Comparison of ENCODE assay signal across 24 cellular contexts in the genomic region with DNA sequence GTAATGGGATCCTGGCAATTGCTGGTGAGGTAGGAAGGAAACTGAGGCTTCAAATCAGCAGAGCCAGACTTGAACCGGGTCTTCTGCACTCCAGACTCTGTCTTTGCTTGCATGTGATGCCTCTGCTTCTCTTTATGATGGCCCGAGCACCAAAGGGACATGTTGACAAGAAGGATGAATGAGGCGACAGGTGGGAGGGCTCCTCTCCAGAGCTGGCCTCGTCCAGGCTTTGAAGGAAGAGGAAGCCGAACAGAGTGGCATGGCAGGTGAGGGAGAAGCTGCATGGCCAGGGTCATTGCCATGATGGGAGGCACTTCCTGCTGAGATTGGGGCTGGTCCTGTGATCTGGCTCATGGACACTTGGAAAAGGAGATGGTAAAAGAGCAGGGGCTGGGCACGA.
"Had no signal": no experiment of that assay in that cellular context is flagged by ENCODE, and none has a peak within 500 bp of the region (broad histone marks: within the 10 kb centered on the region; RNA-seq: fewer than 3 reads in every experiment).

No MANE protein-coding gene starts in this region.

- H3K4me3 ChIP-seq: adrenal gland, body of pancreas, colonic mucosa, left lung, lung, mucosa of descending colon, pancreas, right atrium auricular region, upper lobe of left lung, vagina had no signal

- ATAC-seq: activated CD4-positive, alpha-beta T cell treated with anti-CD3 and anti-CD28 coated beads for 36 hours; activated CD8-positive, alpha-beta memory T cell treated with anti-CD3 and anti-CD28 coated beads, Interleukin-2, amount 10 ng/mL, durations not matched to agents 7 days and 5 days; activated CD8-positive, alpha-beta T cell treated with anti-CD3 and anti-CD28 coated beads, Interleukin-2, amount 10 ng/mL, durations not matched to agents 7 days and 5 days; body of pancreas; left lung; mucosa of descending colon; pancreas had no signal

- H3K27ac Mint-ChIP-seq: activated CD4-positive, alpha-beta T cell treated with anti-CD3 and anti-CD28 coated beads for 36 hours; activated CD8-positive, alpha-beta memory T cell treated with anti-CD3 and anti-CD28 coated beads, Interleukin-2, amount 10 ng/mL, durations not matched to agents 7 days and 5 days; activated CD8-positive, alpha-beta T cell treated with anti-CD3 and anti-CD28 coated beads, Interleukin-2, amount 10 ng/mL, durations not matched to agents 7 days and 5 days; activated naive CD4-positive, alpha-beta T cell treated with anti-CD3 and anti-CD28 coated beads, Interleukin-2, amount 50 U/mL, for 24 hours; stimulated activated naive CD8-positive, alpha-beta T cell treated with anti-CD3 and anti-CD28 coated beads, Interleukin-15, Interleukin-2, amounts not matched to agents 100 ng/mL and 50 ng/mL, for 24 hours had no signal

- H3K4me3 Mint-ChIP-seq: activated CD4-positive, alpha-beta T cell treated with anti-CD3 and anti-CD28 coated beads for 36 hours; activated CD8-positive, alpha-beta memory T cell treated with anti-CD3 and anti-CD28 coated beads, Interleukin-2, amount 10 ng/mL, durations not matched to agents 7 days and 5 days; activated CD8-positive, alpha-beta T cell treated with anti-CD3 and anti-CD28 coated beads, Interleukin-2, amount 10 ng/mL, durations not matched to agents 7 days and 5 days; activated naive CD4-positive, alpha-beta T cell treated with anti-CD3 and anti-CD28 coated beads, Interleukin-2, amount 50 U/mL, for 24 hours; stimulated activated naive CD8-positive, alpha-beta T cell treated with anti-CD3 and anti-CD28 coated beads, Interleukin-15, Interleukin-2, amounts not matched to agents 100 ng/mL and 50 ng/mL, for 24 hours had no signal

- H3K4me1 Mint-ChIP-seq: activated CD4-positive, alpha-beta T cell treated with anti-CD3 and anti-CD28 coated beads for 36 hours; activated CD8-positive, alpha-beta memory T cell treated with anti-CD3 and anti-CD28 coated beads, Interleukin-2, amount 10 ng/mL, durations not matched to agents 7 days and 5 days had no signal

- H3K36me3 Mint-ChIP-seq: activated CD8-positive, alpha-beta memory T cell treated with anti-CD3 and anti-CD28 coated beads, Interleukin-2, amount 10 ng/mL, durations not matched to agents 7 days and 5 days had no signal

- H3K4me1 ChIP-seq: colonic mucosa, left lung, right atrium auricular region, vagina had no signal

- H3K9me3 ChIP-seq: adrenal gland, body of pancreas, colonic mucosa, left lung, mucosa of descending colon, pancreas, right atrium auricular region, upper lobe of left lung, vagina had no signal

- H3K9me3 Mint-ChIP-seq: activated naive CD4-positive, alpha-beta T cell treated with anti-CD3 and anti-CD28 coated beads, Interleukin-2, amount 50 U/mL, for 24 hours; stimulated activated naive CD8-positive, alpha-beta T cell treated with anti-CD3 and anti-CD28 coated beads, Interleukin-15, Interleukin-2, amounts not matched to agents 100 ng/mL and 50 ng/mL, for 24 hours had no signal

- H3K27me3 ChIP-seq: adrenal gland, body of pancreas, colonic mucosa, left lung, pancreas, right atrium auricular region, upper lobe of left lung, vagina had no signal

- H3K27ac ChIP-seq: adrenal gland, body of pancreas, colonic mucosa, left lung, pancreas, right atrium auricular region, upper lobe of left lung, vagina had no signal

- DNase-seq: activated CD4-positive, alpha-beta T cell treated with anti-CD3 and anti-CD28 coated beads for 36 hours; activated CD4-positive, CD25-positive, alpha-beta regulatory T cell; activated CD8-positive, alpha-beta memory T cell treated with anti-CD3 and anti-CD28 coated beads, Interleukin-2, amount 10 ng/mL, durations not matched to agents 7 days and 5 days; activated CD8-positive, alpha-beta T cell treated with anti-CD3 and anti-CD28 coated beads, Interleukin-2, amount 10 ng/mL, durations not matched to agents 7 days and 5 days; activated effector memory CD4-positive, alpha-beta T cell treated with anti-CD3 and anti-CD28 coated beads, Interleukin-2, amount 50 U/mL, for 16 hours; adrenal gland; aorta; body of pancreas; colonic mucosa; effector memory CD4-positive, alpha-beta T cell; glutamatergic neuron; left lung; mesendoderm; mucosa of descending colon; nucleus accumbens; pancreas; stimulated activated CD4-positive, alpha-beta T cell treated with anti-CD3 and anti-CD28 coated beads, Interleukin-12 subunit alpha, Interleukin-12 subunit beta, amount 100 ng/mL, for 4 hours; stimulated activated CD4-positive, alpha-beta T cell treated with anti-CD3 and anti-CD28 coated beads, Interleukin-4, amount 100 ng/mL, for 1 hour; upper lobe of left lung had no signal

- H3K27me3 Mint-ChIP-seq: activated CD4-positive, alpha-beta T cell treated with anti-CD3 and anti-CD28 coated beads for 36 hours; activated CD8-positive, alpha-beta memory T cell treated with anti-CD3 and anti-CD28 coated beads, Interleukin-2, amount 10 ng/mL, durations not matched to agents 7 days and 5 days; stimulated activated naive CD8-positive, alpha-beta T cell treated with anti-CD3 and anti-CD28 coated beads, Interleukin-15, Interleukin-2, amounts not matched to agents 100 ng/mL and 50 ng/mL, for 24 hours had no signal
